8 cellular contexts compared by ENCODE assay signal in genomic region chr7:2232766-2233520, GRCh38. TPM values are rescaled to one million over a fixed set of nuclear protein-coding genes. Genes with fewer than 3 reads are reported as not detected.
DNase-seq lines count a peak whose midpoint lies in the region; ATAC-seq and TF ChIP-seq lines count a peak whose summit lies in the region.

TSS of gene MAD1L1 (minus strand) at chr7:2232945. CDS start at chr7:2230133, 2,812 bp downstream.

- peaks cover 6% of the 10 kb centered on the region; the same call in 1 of the 2 replicates for H3K4me1 ChIP-seq in PC-3 (ENCODE audit: insufficient read depth, low read length)
- peaks cover 0 to 2% of the 10 kb centered on the region in 2 donors for H3K4me1 ChIP-seq in esophagus (ENCODE audit: control insufficient read depth in 2 of 2, insufficient read depth in 2 of 2, low read length in 1 of 2)
- H3K4me1 ChIP-seq in muscle layer of colon (ENCODE audit: insufficient read depth, low read length) = peaks cover 12% of the 10 kb centered on the region

- no peaks in the 10 kb centered on the region for H3K9me2 ChIP-seq in PC-3 (replicated peaks; ENCODE audit: low read length)

- peak within 1 kb of the TSS; percentile 50 to 90 (median 90) for H3K27ac Mint-ChIP-seq in IgD-negative memory B cell
- H3K27ac Mint-ChIP-seq in activated T-cell treated with anti-CD3 and anti-CD28 coated beads, Interleukin-2, amount 50 U/mL, for 24 hours = peak within 1 kb of the TSS; percentile 93

- no peaks in the 10 kb centered on the region for H4K20me1 ChIP-seq in PC-3 (ENCODE audit: low read length)

- WGBS in esophagus, 2 donors = 0 to 1% methylated on average over 62 to 63 of the region's 63 CpGs

- H3K36me3 Mint-ChIP-seq in IgD-negative memory B cell = peaks cover 6% of the 10 kb centered on the region
- H3K36me3 Mint-ChIP-seq in activated T-cell treated with anti-CD3 and anti-CD28 coated beads, Interleukin-2, amount 50 U/mL, for 24 hours (ENCODE audit: low read depth) = peaks cover 77% of the 10 kb centered on the region

- H3K9me3 Mint-ChIP-seq in IgD-negative memory B cell = peaks cover 0 to 2% (median 0%) of the 10 kb centered on the region in 3 donors
- no peaks in the 10 kb centered on the region for H3K9me3 Mint-ChIP-seq in activated T-cell treated with anti-CD3 and anti-CD28 coated beads, Interleukin-2, amount 50 U/mL, for 24 hours

- H3F3A ChIP-seq in PC-3 (ENCODE audit: low read length, unreplicated experiment) = no peaks in the 10 kb centered on the region

- peak within 1 kb of the TSS; percentile 98 for H3K4me3 ChIP-seq in PC-3 (ENCODE audit: low read length)
- H3K4me3 ChIP-seq in esophagus (ENCODE audit: low read depth in 1 of 2, low read length in 2 of 2) = peak within 1 kb of the TSS; percentile 77 to 84
- H3K4me3 ChIP-seq in muscle layer of colon (ENCODE audit: low read depth in 1 of 2, low read length in 2 of 2) = peak within 1 kb of the TSS; percentile 88 to 95

- H3K27me3 ChIP-seq in PC-3 (ENCODE audit: low read length) = no peaks in the 10 kb centered on the region
- H3K27me3 ChIP-seq in esophagus (ENCODE audit: control insufficient read depth in 1 of 2, insufficient read depth in 2 of 2, low read length in 2 of 2) = no peaks in the 10 kb centered on the region
- H3K27me3 ChIP-seq in muscle layer of colon (ENCODE audit: control insufficient read depth in 1 of 2, insufficient read depth in 2 of 2, low read length in 2 of 2) = no peaks in the 10 kb centered on the region

- H2AFZ ChIP-seq in PC-3 (ENCODE audit: low read length) = peak within 1 kb of the TSS; percentile 64

- CTCF ChIA-PET in PC-3 (lab: Charles Lee) = no interaction called here

- H3K9ac ChIP-seq in PC-3 (ENCODE audit: low read length) = peak within 1 kb of the TSS; percentile 95
- H3K9ac ChIP-seq in muscle layer of colon (ENCODE audit: low read length) = peak within 1 kb of the TSS; percentile 42

- POLR2A ChIA-PET in PC-3 (lab: Charles Lee; ENCODE audit: unreplicated experiment) = interaction anchor here (0.5 kb wide), 1 partner anchor 34 kb away, joined by 5 read pairs; no protein-coding TSS in a partner anchor

- no peaks in the 10 kb centered on the region for H3K27me3 Mint-ChIP-seq in IgD-negative memory B cell
- H3K27me3 Mint-ChIP-seq in activated T-cell treated with anti-CD3 and anti-CD28 coated beads, Interleukin-2, amount 50 U/mL, for 24 hours = no peaks in the 10 kb centered on the region

- H3K4me3 Mint-ChIP-seq in IgD-negative memory B cell = peak within 1 kb of the TSS; percentile 92 to 95 (median 94)
- H3K4me3 Mint-ChIP-seq in activated T-cell treated with anti-CD3 and anti-CD28 coated beads, Interleukin-2, amount 50 U/mL, for 24 hours = peak within 1 kb of the TSS; percentile 91

- H3K9me3 ChIP-seq in PC-3 (ENCODE audit: low read length) (no peaks in the 10 kb centered on the region), esophagus (ENCODE audit: control insufficient read depth in 2 of 2, insufficient read depth in 1 of 2, low read depth in 1 of 2, low read length in 1 of 2) (no peaks in the 10 kb centered on the region), muscle layer of colon (ENCODE audit: low read length) (no peaks in the 10 kb centered on the region)

- peak within 1 kb of the TSS; percentile 90 for H3K4me2 ChIP-seq in PC-3 (ENCODE audit: low read length)

- ATAC-seq in GM21515 (IDR thresholded peaks at IDR 0.05; ENCODE audit: unreplicated experiment) = peak; percentile 66
- peak; percentile 88 for ATAC-seq in PC-3

- no peak for TF ChIP-seq CTCF in PC-3 (conservative IDR thresholded peaks at IDR 0.05; ENCODE audit: low read depth, low read length)

- peaks cover 22% of the 10 kb centered on the region for H3K36me3 ChIP-seq in PC-3 (ENCODE audit: low read depth, low read length)
- peaks cover 6 to 27% of the 10 kb centered on the region in 2 donors for H3K36me3 ChIP-seq in esophagus (ENCODE audit: control insufficient read depth in 2 of 2, insufficient read depth in 2 of 2, low read length in 1 of 2)
- peaks cover 34% of the 10 kb centered on the region for H3K36me3 ChIP-seq in muscle layer of colon (ENCODE audit: insufficient read depth, low read length)

- H3K4me1 Mint-ChIP-seq in IgD-negative memory B cell = peaks cover 15 to 29% (median 18%) of the 10 kb centered on the region in 3 donors
- H3K4me1 Mint-ChIP-seq in activated T-cell treated with anti-CD3 and anti-CD28 coated beads, Interleukin-2, amount 50 U/mL, for 24 hours (ENCODE audit: low read depth) = peaks cover 37% of the 10 kb centered on the region

- BruUV-seq in PC-3 (replicated peaks; lab: Mats Ljungman, UMichigan) = TSS peak; percentile 35

- DNase-seq in D341Med (ENCODE audit: low spot score) = peak; percentile 97
- DNase-seq in PC-3 = peak; percentile 89
- DNase-seq in activated T-cell treated with anti-CD3 and anti-CD28 coated beads, Interleukin-2, amount 50 U/mL, for 24 hours = peak; percentile 89
- DNase-seq in stimulated activated CD8-positive, alpha-beta memory T cell treated with anti-CD3 and anti-CD28 coated beads, Interleukin-7, amount 100 ng/mL, for 1 hour (ENCODE audit: low read depth in 2 of 2) = peak; percentile 75 to 77

- intact Hi-C loops in PC-3 (cut with micrococcal nuclease) = no loop called here

- peaks cover 46% of the 10 kb centered on the region for H3K79me2 ChIP-seq in PC-3 (ENCODE audit: low read length)

- H3K27ac ChIP-seq in PC-3 (ENCODE audit: low read length) = no peak within 1 kb of the TSS
- H3K27ac ChIP-seq in esophagus (ENCODE audit: low read depth in 2 of 2, low read length in 1 of 2) = peak within 1 kb of the TSS; percentile 28 to 50
- peak within 1 kb of the TSS; percentile 88 for H3K27ac ChIP-seq in muscle layer of colon (ENCODE audit: low read depth, low read length)

RNA-seq across cellular contexts. Expression of gene MAD1L1, which starts in this region (rescaled TPM):
- 133 TPM for polyA plus RNA-seq in IgD-negative memory B cell
- total RNA-seq in PC-3 (2014; rRNA removed) = 88.4 and 146 TPM in 2 replicates
- 10 to 100 TPM; 18.0 to 24.9 TPM for polyA plus RNA-seq in esophagus
